ENCODE assay signal across 33 cellular contexts in genomic region chr4:72942565-72942964, GRCh38.
"Had no signal": no experiment of that assay in that cellular context is flagged by ENCODE, and none has a peak within 500 bp of the region (broad histone marks: within the 10 kb centered on the region; RNA-seq: fewer than 3 reads in every experiment).

No MANE protein-coding gene starts in this region.

- DNase-seq: activated B cell treated with CpG ODN at 0.5 μM for 24 hours; activated CD4-positive, alpha-beta T cell treated with anti-CD3 and anti-CD28 coated beads for 48 hours; activated CD4-positive, alpha-beta T cell treated with anti-CD3 and anti-CD28 coated beads, Interleukin-2, amount 50 U/mL, for 1 hour; activated CD4-positive, alpha-beta T cell treated with anti-CD3 and anti-CD28 coated beads, Interleukin-2, amount 50 U/mL, for 48 hours; activated CD8-positive, alpha-beta memory T cell treated with anti-CD3 and anti-CD28 coated beads for 24 hours; activated CD8-positive, alpha-beta T cell treated with anti-CD3 and anti-CD28 coated beads for 36 hours; activated effector memory CD4-positive, alpha-beta T cell treated with anti-CD3 and anti-CD28 coated beads, Interleukin-2, amount 50 U/mL, for 16 hours; activated naive CD4-positive, alpha-beta T cell treated with anti-CD3 and anti-CD28 coated beads for 36 hours; activated naive CD8-positive, alpha-beta T cell treated with anti-CD3 and anti-CD28 coated beads for 36 hours; activated naive CD8-positive, alpha-beta T cell treated with anti-CD3 and anti-CD28 coated beads, Interleukin-2, amount 50 U/mL, for 24 hours; activated T-cell treated with anti-CD3 and anti-CD28 coated beads, Interleukin-2, amount 50 U/mL, for 48 hours; adrenal gland; amygdala; aorta; central memory CD4-positive, alpha-beta T cell; cerebellar nuclear complex; colonic mucosa; dorsolateral prefrontal cortex; effector memory CD4-positive, alpha-beta T cell; foreskin fibroblast; head of caudate nucleus; T-helper 2 cell; WERI-Rb-1 had no signal

- H3K27me3 Mint-ChIP-seq: activated B cell treated with CpG ODN at 0.5 μM for 24 hours, brain had no signal

- H3K4me3 ChIP-seq: adrenal gland, breast epithelium, cardiac muscle cell, colonic mucosa, dorsolateral prefrontal cortex had no signal

- H3K9me3 ChIP-seq: adrenal gland, colonic mucosa had no signal

- H3K27me3 ChIP-seq: adrenal gland, breast epithelium, cardiac muscle cell, colonic mucosa, dorsolateral prefrontal cortex had no signal

- H3K27ac Mint-ChIP-seq: activated B cell treated with CpG ODN at 0.5 μM for 24 hours; activated CD8-positive, alpha-beta T cell treated with anti-CD3 and anti-CD28 coated beads for 36 hours; activated naive CD4-positive, alpha-beta T cell treated with anti-CD3 and anti-CD28 coated beads for 36 hours; activated naive CD4-positive, alpha-beta T cell treated with anti-CD3 and anti-CD28 coated beads, Interleukin-2, amount 50 U/mL, for 24 hours; activated naive CD8-positive, alpha-beta T cell treated with anti-CD3 and anti-CD28 coated beads for 36 hours; activated naive CD8-positive, alpha-beta T cell treated with anti-CD3 and anti-CD28 coated beads, Interleukin-2, amount 50 U/mL, for 24 hours; activated T-helper 1 cell treated with anti-CD3 and anti-CD28 coated beads, Interleukin-12 subunit alpha, Interleukin-12 subunit beta, Interleukin-2, Interleukin-4 antibody, amounts not matched to agents 30 ng/mL and 10 ng/mL and 1 ng/mL, durations not matched to agents 14 hours and 24 hours and 36 hours; activated T-helper 2 cell treated with anti-CD3 and anti-CD28 coated beads, Interferon-gamma antibody, Interleukin-2, Interleukin-4, amounts not matched to agents 10 μg/mL and 5 μg/mL and 100 μg/mL, durations not matched to agents 14 hours and 24 hours and 36 hours; brain had no signal

- FAIRE-seq: frontal cortex, TTC549 had no signal

- H3K27ac ChIP-seq: adrenal gland, breast epithelium, cardiac muscle cell, colonic mucosa, dorsolateral prefrontal cortex, epithelial cell of prostate, WERI-Rb-1 had no signal

- H3K4me1 Mint-ChIP-seq: activated B cell treated with CpG ODN at 0.5 μM for 24 hours; activated naive CD4-positive, alpha-beta T cell treated with anti-CD3 and anti-CD28 coated beads, Interleukin-2, amount 50 U/mL, for 24 hours; activated naive CD8-positive, alpha-beta T cell treated with anti-CD3 and anti-CD28 coated beads for 36 hours; brain had no signal

- H3K36me3 Mint-ChIP-seq: activated naive CD4-positive, alpha-beta T cell treated with anti-CD3 and anti-CD28 coated beads, Interleukin-2, amount 50 U/mL, for 24 hours; activated naive CD8-positive, alpha-beta T cell treated with anti-CD3 and anti-CD28 coated beads for 36 hours; brain had no signal

- ATAC-seq: activated CD4-positive, CD25-positive, alpha-beta regulatory T cell treated with anti-CD3 and anti-CD28 coated beads, Interleukin-2, amount 50 U/mL, for 24 hours; activated CD8-positive, alpha-beta T cell treated with anti-CD3 and anti-CD28 coated beads for 36 hours; activated naive CD8-positive, alpha-beta T cell treated with anti-CD3 and anti-CD28 coated beads, Interleukin-2, amount 50 U/mL, for 24 hours had no signal

- H3K4me3 Mint-ChIP-seq: activated B cell treated with CpG ODN at 0.5 μM for 24 hours; activated CD8-positive, alpha-beta T cell treated with anti-CD3 and anti-CD28 coated beads for 36 hours; activated naive CD4-positive, alpha-beta T cell treated with anti-CD3 and anti-CD28 coated beads for 36 hours; activated naive CD4-positive, alpha-beta T cell treated with anti-CD3 and anti-CD28 coated beads, Interleukin-2, amount 50 U/mL, for 24 hours; activated naive CD8-positive, alpha-beta T cell treated with anti-CD3 and anti-CD28 coated beads for 36 hours; activated naive CD8-positive, alpha-beta T cell treated with anti-CD3 and anti-CD28 coated beads, Interleukin-2, amount 50 U/mL, for 24 hours; activated T-helper 1 cell treated with anti-CD3 and anti-CD28 coated beads, Interleukin-12 subunit alpha, Interleukin-12 subunit beta, Interleukin-2, Interleukin-4 antibody, amounts not matched to agents 30 ng/mL and 10 ng/mL and 1 ng/mL, durations not matched to agents 14 hours and 24 hours and 36 hours; brain had no signal

- H3K36me3 ChIP-seq: adrenal gland, breast epithelium, cardiac muscle cell, colonic mucosa, WERI-Rb-1 had no signal

- H3K4me1 ChIP-seq: adrenal gland, breast epithelium, colonic mucosa had no signal
